9 cellular contexts compared by ENCODE assay signal in the genomic region with DNA sequence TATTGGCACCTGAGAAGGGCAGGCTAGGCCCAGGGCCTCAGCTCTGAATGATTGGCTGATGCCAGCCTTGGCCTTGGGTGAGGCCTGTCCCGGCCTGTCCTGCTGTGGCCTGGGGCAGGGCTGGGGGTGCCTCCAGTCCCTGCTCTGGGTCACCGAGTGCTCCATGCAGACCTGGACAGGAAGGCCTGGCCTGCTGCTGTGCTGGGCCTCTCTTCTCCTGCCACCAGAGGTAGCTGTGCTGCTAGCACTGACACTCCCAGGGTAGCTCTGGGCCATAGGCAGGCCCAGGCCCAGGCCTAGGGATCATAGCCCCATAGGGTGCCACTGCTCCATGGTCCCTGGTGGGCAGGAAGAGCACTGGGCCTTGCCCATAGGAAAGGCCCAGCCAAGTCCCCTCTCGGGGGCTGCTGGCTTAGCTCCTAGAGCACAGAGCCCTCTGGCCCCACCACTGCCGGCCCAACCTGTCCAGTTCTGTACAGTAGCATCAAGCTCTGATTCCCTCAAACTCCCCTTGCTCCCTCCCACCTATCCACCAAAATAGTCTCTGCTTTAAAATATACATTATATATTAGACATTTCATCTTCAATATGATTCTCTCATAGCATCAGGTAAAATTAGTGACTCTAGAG. TPM values are rescaled to one million over a fixed set of nuclear protein-coding genes. Genes with fewer than 3 reads are reported as not detected.
DNase-seq lines count a peak whose midpoint lies in the region; ATAC-seq and TF ChIP-seq lines count a peak whose summit lies in the region.
"Had no signal": no experiment of that assay in that cellular context is flagged by ENCODE, and none has a peak within 500 bp of the region (broad histone marks: within the 10 kb centered on the region; RNA-seq: fewer than 3 reads in every experiment).

No MANE protein-coding gene starts in this region.

- DNase-seq in NCI-H1105 (lab: John Stamatoyannopoulos, UW): peak; percentile 29
- no peak for DNase-seq in NCI-H1105 treated with DMSO at 0.1 percent for 48 hours (lab: John Stamatoyannopoulos, UW)
- peak; percentile 51 for DNase-seq in NAMALWA (ENCODE audit: low spot score)
- DNase-seq in astrocyte of the spinal cord (ENCODE audit: low read depth, low spot score): peak; percentile 64
- DNase-seq in vagina (ENCODE audit: extremely low spot score in 2 of 2): no peak
- no peak for DNase-seq in cerebellum (ENCODE audit: low spot score)
- DNase-seq: CD4-positive, CD25-positive, alpha-beta regulatory T cell had no signal

- no peak for TF ChIP-seq POLR2A in vagina (IDR thresholded peaks at IDR 0.05)

- peak; percentile 93 for TF ChIP-seq CTCF in astrocyte of the spinal cord (IDR thresholded peaks at IDR 0.05; ENCODE audit: low read depth, low read length)
- peak in 1 of 3 experiments; percentile 28 for TF ChIP-seq CTCF in vagina (IDR thresholded peaks at IDR 0.05)

- H3K4me3 ChIP-seq in astrocyte of the spinal cord (ENCODE audit: low read depth, low read length) (no peak overlapping the region), vagina (no peak overlapping the region)

- H3K9me3 ChIP-seq in vagina: no peaks in the 10 kb centered on the region

- ATAC-seq in GM21515 (IDR thresholded peaks at IDR 0.05; ENCODE audit: unreplicated experiment): no peak

- intact Hi-C loops in vagina (cut with DNase I): loop anchor here (10.0 kb wide), 1 partner anchor 54 kb away; no protein-coding TSS in a partner anchor

- H3K27me3 ChIP-seq in layer of hippocampus (ENCODE audit: control insufficient read depth, insufficient read depth, low read length) (no peaks in the 10 kb centered on the region), vagina (no peaks in the 10 kb centered on the region)

- H3K4me1 ChIP-seq in vagina: peaks cover 13% of the 10 kb centered on the region

- in situ Hi-C loops in astrocyte of the spinal cord (cut with HindIII; ENCODE audit: low sequenced_read_pairs): no loop called here

- H3K36me3 ChIP-seq in vagina: no peaks in the 10 kb centered on the region

- H3K27ac ChIP-seq in layer of hippocampus (ENCODE audit: low read depth, low read length) (peak overlapping the region; percentile 42), vagina (peak overlapping the region; percentile 51)

RNA-seq across cellular contexts. Expression of a gene that starts 18.2 kb away (rescaled TPM):
- 59.7 TPM for total RNA-seq in vagina
- total RNA-seq in cerebellum: 4.9 TPM

Comparison
In these comparisons a context has a peak if more than half of its experiments do, and no peak if none do; other contexts are left out.
1. DNase-seq: peak in NCI-H1105 (single experiment), NAMALWA (single experiment) and astrocyte of the spinal cord (single experiment); none in NCI-H1105 treated with DMSO at 0.1 percent for 48 hours (single experiment), vagina (0 of 2) and cerebellum (single experiment).
2. RNA of a gene that starts 18.2 kb away (total RNA-seq): 59.7 TPM in vagina (single experiment); 4.9 TPM in cerebellum (single experiment); every median in the first group is over 10 times any median in the second.